In genomic region chr19:55820037-55820436, GRCh38 we compare ENCODE assay signal across 14 cellular contexts.
DNase-seq lines count a peak whose midpoint lies in the region; ATAC-seq and TF ChIP-seq lines count a peak whose summit lies in the region.
"Had no signal": no experiment of that assay in that cellular context is flagged by ENCODE, and none has a peak within 500 bp of the region (broad histone marks: within the 10 kb centered on the region; RNA-seq: fewer than 3 reads in every experiment).

No MANE protein-coding gene starts in this region.

- DNase-seq in GM06990 (ENCODE audit: extremely low read depth, insufficient read length) (no peak), RPMI8226 (peak; percentile 64), memory B cell (ENCODE audit: low spot score in 2 of 2) (no peak), activated gamma-delta T cell (lab: John Stamatoyannopoulos, UW) (no peak), NCI-H187 treated with DMSO at 0.1 percent for 48 hours (lab: John Stamatoyannopoulos, UW) (no peak)
- no peak for DNase-seq in stimulated activated CD8-positive, alpha-beta memory T cell treated with anti-CD3 and anti-CD28 coated beads, Interleukin-4, amount 100 ng/mL, for 48 hours
- no peak for DNase-seq in stimulated activated naive B cell treated with anti-CD40 and anti-IgM and Interleukin-4, amounts not matched to agents 10 μg/mL and 1 μg/mL and 100 μg/mL, for 72 hours
- DNase-seq: Caco-2, NCI-H1436, NCI-H2029 treated with DMSO at 0.1 percent for 48 hours, NCI-H2171 treated with DMSO at 0.1 percent for 48 hours, NCI-H748 treated with DMSO at 0.1 percent for 48 hours had no signal

- no peaks in the 10 kb centered on the region for H3K27me3 ChIP-seq in GM06990 (replicated peaks; ENCODE audit: control insufficient read depth, insufficient read depth, low read length)

- no peak overlapping the region for H3K27ac Mint-ChIP-seq in memory B cell
- H3K27ac Mint-ChIP-seq in stimulated activated naive B cell treated with anti-CD40 and anti-IgM and Interleukin-4, amounts not matched to agents 10 μg/mL and 1 μg/mL and 100 μg/mL, for 72 hours = no peak overlapping the region

- H3K4me1 Mint-ChIP-seq in memory B cell = peaks cover 17% of the 10 kb centered on the region
- peaks cover 6 to 15% of the 10 kb centered on the region in 2 donors for H3K4me1 Mint-ChIP-seq in stimulated activated naive B cell treated with anti-CD40 and anti-IgM and Interleukin-4, amounts not matched to agents 10 μg/mL and 1 μg/mL and 100 μg/mL, for 72 hours

- H3K9me3 Mint-ChIP-seq in memory B cell = no peaks in the 10 kb centered on the region
- H3K9me3 Mint-ChIP-seq in stimulated activated naive B cell treated with anti-CD40 and anti-IgM and Interleukin-4, amounts not matched to agents 10 μg/mL and 1 μg/mL and 100 μg/mL, for 72 hours = peaks cover 0 to 3% of the 10 kb centered on the region in 2 donors

- H3K36me3 Mint-ChIP-seq in memory B cell = no peaks in the 10 kb centered on the region
- H3K36me3 Mint-ChIP-seq in stimulated activated naive B cell treated with anti-CD40 and anti-IgM and Interleukin-4, amounts not matched to agents 10 μg/mL and 1 μg/mL and 100 μg/mL, for 72 hours = no peaks in the 10 kb centered on the region

- ATAC-seq in HG02642 (IDR thresholded peaks at IDR 0.05; ENCODE audit: poor library complexity, unreplicated experiment) (peak; percentile 33), memory B cell (ENCODE audit: low read depth) (peak; percentile 48)
- no peak for ATAC-seq in stimulated activated naive B cell treated with anti-CD40 and anti-IgM and Interleukin-4, amounts not matched to agents 10 μg/mL and 1 μg/mL and 100 μg/mL, for 72 hours (replicated peaks)
- ATAC-seq: HepG2 had no signal

- peak overlapping the region; percentile 49 for H3K4me3 ChIP-seq in GM06990 (replicated peaks; ENCODE audit: low read depth, low read length)

- TF ChIP-seq CTCF in GM06990 (IDR thresholded peaks at IDR 0.05; ENCODE audit: insufficient read depth, low read length, poor library complexity, severe bottlenecking) = no peak

- peak overlapping the region; percentile 51 for H3K4me3 Mint-ChIP-seq in memory B cell
- no peak overlapping the region for H3K4me3 Mint-ChIP-seq in stimulated activated naive B cell treated with anti-CD40 and anti-IgM and Interleukin-4, amounts not matched to agents 10 μg/mL and 1 μg/mL and 100 μg/mL, for 72 hours

- peaks cover 22% of the 10 kb centered on the region for H3K27me3 Mint-ChIP-seq in memory B cell
- peaks cover 25 to 29% of the 10 kb centered on the region in 2 donors for H3K27me3 Mint-ChIP-seq in stimulated activated naive B cell treated with anti-CD40 and anti-IgM and Interleukin-4, amounts not matched to agents 10 μg/mL and 1 μg/mL and 100 μg/mL, for 72 hours

- no peaks in the 10 kb centered on the region for H3K36me3 ChIP-seq in GM06990 (ENCODE audit: control insufficient read depth, insufficient read depth, low read length)

Comparison
In these comparisons a context has a peak if more than half of its experiments do, and no peak if none do; other contexts are left out.
1. ATAC-seq: peak in HG02642 (single experiment) and memory B cell (single experiment); none in stimulated activated naive B cell treated with anti-CD40 and anti-IgM and Interleukin-4, amounts not matched to agents 10 μg/mL and 1 μg/mL and 100 μg/mL, for 72 hours (0 of 2).